1 cellular context compared by ENCODE assay signal in the genomic region with DNA sequence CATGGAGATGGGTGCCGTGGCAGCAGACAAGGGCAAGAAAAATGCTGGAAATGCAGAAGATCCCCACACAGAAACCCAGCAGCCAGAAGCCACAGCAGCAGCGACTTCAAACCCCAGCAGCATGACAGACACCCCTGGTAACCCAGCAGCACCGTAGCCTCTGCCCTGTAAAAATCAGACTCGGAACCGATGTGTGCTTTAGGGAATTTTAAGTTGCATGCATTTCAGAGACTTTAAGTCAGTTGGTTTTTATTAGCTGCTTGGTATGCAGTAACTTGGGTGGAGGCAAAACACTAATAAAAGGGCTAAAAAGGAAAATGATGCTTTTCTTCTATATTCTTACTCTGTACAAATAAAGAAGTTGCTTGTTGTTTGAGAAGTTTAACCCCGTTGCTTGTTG.
TF ChIP-seq lines count a peak whose summit lies in the region.

No MANE protein-coding gene starts in this region.

TF ChIP-seq in HepG2, 621 proteins besides CTCF, POLR2A, EP300 and RAD21:
- TF ChIP-seq ZNF180 (CRISPR knock-in tag; IDR thresholded peaks at IDR 0.05; ENCODE audit: borderline replicate concordance, low read depth) = no peak
- TF ChIP-seq, protein P1, sequence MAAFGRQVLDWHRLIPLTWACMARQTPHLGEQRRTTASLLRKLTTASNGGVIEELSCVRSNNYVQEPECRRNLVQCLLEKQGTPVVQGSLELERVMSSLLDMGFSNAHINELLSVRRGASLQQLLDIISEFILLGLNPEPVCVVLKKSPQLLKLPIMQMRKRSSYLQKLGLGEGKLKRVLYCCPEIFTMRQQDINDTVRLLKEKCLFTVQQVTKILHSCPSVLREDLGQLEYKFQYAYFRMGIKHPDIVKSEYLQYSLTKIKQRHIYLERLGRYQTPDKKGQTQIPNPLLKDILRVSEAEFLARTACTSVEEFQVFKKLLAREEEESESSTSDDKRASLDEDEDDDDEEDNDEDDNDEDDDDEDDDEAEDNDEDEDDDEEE (CRISPR knock-in tag; IDR thresholded peaks at IDR 0.05) = no peak
- TF ChIP-seq ELF4 (CRISPR knock-in tag; IDR thresholded peaks at IDR 0.05; ENCODE audit: borderline replicate concordance) = no peak
- no peak for TF ChIP-seq ETS1 (CRISPR knock-in tag; IDR thresholded peaks at IDR 0.05)
- TF ChIP-seq ZNF605 (CRISPR knock-in tag; IDR thresholded peaks at IDR 0.05) = no peak
- no peak for TF ChIP-seq ZNF142 (CRISPR knock-in tag; IDR thresholded peaks at IDR 0.05)
- no peak for TF ChIP-seq HOXA7 (CRISPR knock-in tag; IDR thresholded peaks at IDR 0.05)
- TF ChIP-seq, protein P2, sequence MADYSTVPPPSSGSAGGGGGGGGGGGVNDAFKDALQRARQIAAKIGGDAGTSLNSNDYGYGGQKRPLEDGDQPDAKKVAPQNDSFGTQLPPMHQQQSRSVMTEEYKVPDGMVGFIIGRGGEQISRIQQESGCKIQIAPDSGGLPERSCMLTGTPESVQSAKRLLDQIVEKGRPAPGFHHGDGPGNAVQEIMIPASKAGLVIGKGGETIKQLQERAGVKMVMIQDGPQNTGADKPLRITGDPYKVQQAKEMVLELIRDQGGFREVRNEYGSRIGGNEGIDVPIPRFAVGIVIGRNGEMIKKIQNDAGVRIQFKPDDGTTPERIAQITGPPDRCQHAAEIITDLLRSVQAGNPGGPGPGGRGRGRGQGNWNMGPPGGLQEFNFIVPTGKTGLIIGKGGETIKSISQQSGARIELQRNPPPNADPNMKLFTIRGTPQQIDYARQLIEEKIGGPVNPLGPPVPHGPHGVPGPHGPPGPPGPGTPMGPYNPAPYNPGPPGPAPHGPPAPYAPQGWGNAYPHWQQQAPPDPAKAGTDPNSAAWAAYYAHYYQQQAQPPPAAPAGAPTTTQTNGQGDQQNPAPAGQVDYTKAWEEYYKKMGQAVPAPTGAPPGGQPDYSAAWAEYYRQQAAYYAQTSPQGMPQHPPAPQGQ (CRISPR knock-in tag; IDR thresholded peaks at IDR 0.05; ENCODE audit: borderline replicate concordance) = no peak
- no peak for TF ChIP-seq MLXIP (CRISPR knock-in tag; IDR thresholded peaks at IDR 0.05; ENCODE audit: borderline replicate concordance)
- no peak for TF ChIP-seq ZNF577 (CRISPR knock-in tag; IDR thresholded peaks at IDR 0.05; ENCODE audit: borderline replicate concordance, low read depth)
- no peak for TF ChIP-seq GATAD2A (CRISPR knock-in tag; IDR thresholded peaks at IDR 0.05)
- TF ChIP-seq CBX1 (IDR thresholded peaks at IDR 0.05; ENCODE audit: low read depth) = no peak
- TF ChIP-seq, protein P3, sequence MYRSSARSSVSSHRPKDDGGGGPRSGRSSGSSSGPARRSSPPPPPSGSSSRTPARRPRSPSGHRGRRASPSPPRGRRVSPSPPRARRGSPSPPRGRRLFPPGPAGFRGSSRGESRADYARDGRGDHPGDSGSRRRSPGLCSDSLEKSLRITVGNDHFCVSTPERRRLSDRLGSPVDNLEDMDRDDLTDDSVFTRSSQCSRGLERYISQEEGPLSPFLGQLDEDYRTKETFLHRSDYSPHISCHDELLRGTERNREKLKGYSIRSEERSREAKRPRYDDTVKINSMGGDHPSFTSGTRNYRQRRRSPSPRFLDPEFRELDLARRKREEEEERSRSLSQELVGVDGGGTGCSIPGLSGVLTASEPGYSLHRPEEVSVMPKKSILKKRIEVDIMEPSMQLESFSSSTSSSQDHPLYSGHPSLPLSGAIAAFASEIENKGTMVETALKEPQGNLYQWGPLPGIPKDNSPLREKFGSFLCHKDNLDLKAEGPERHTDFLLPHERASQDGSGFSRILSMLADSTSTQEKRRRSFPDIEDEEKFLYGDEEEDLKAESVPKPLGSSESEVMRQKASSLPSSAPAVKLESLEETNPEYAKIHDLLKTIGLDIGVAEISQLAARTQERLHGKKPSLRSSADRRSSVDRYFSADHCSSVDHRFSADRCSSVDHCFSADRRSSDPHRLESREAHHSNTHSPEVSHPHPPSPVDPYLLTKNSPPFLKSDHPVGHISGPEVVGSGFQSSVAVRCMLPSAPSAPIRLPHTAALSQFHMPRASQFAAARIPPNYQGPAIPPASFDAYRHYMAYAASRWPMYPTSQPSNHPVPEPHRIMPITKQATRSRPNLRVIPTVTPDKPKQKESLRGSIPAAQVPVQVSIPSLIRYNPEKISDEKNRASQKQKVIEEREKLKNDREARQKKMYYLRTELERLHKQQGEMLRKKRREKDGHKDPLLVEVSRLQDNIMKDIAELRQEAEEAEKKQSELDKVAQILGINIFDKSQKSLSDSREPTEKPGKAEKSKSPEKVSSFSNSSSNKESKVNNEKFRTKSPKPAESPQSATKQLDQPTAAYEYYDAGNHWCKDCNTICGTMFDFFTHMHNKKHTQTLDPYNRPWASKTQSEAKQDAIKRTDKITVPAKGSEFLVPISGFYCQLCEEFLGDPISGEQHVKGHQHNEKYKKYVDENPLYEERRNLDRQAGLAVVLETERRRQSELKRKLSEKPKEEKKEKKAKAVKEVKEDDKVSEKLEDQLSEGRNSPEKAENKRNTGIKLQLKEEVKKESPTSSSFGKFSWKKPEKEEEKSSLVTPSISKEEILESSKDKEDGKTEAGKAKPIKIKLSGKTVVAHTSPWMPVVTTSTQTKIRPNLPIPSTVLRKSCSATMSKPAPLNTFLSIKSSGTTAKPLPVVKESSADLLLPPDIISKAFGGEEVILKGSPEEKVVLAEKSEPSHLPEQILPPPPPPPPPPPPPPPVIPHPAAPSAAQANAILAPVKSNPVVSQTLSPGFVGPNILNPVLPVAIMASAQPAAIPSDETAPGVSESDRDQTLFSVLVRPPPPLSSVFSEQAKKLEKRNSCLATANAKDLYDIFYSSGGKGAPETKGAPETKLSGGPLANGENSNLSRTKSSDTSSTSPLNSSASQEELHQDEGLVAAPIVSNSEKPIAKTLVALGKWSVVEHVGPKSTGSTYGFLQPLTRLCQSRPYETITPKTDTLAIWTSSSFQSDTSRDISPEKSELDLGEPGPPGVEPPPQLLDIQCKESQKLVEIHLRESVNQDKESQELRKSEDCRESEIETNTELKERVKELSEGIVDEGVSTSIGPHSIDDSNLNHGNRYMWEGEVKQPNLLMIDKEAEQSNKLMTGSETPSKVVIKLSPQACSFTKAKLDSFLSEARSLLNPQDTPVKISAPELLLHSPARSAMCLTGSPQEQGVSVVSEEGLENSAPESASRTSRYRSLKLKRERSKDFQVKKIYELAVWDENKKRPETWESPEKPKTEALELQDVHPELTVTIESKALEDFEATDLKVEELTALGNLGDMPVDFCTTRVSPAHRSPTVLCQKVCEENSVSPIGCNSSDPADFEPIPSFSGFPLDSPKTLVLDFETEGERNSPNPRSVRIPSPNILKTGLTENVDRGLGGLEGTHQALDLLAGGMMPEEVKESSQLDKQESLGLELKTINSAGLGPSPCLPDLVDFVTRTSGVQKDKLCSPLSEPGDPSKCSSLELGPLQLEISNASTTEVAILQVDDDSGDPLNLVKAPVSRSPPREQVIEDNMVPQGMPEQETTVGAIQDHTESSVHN (CRISPR knock-in tag; IDR thresholded peaks at IDR 0.05) = no peak
- TF ChIP-seq DBP (CRISPR knock-in tag; IDR thresholded peaks at IDR 0.05; ENCODE audit: not compliant biosample characterization) = no peak
- no peak for TF ChIP-seq ZNF3 (CRISPR knock-in tag; IDR thresholded peaks at IDR 0.05)
- no peak for TF ChIP-seq ZNF232 (CRISPR knock-in tag; IDR thresholded peaks at IDR 0.05; ENCODE audit: borderline replicate concordance)
- no peak for TF ChIP-seq ZNF850 (CRISPR knock-in tag; conservative IDR thresholded peaks at IDR 0.05)
- TF ChIP-seq ETV6 (CRISPR knock-in tag; conservative IDR thresholded peaks at IDR 0.05) = no peak
- no peak for TF ChIP-seq RARA (CRISPR knock-in tag; IDR thresholded peaks at IDR 0.05)
